ENCODE assay signal across 8 cellular contexts in the genomic region with DNA sequence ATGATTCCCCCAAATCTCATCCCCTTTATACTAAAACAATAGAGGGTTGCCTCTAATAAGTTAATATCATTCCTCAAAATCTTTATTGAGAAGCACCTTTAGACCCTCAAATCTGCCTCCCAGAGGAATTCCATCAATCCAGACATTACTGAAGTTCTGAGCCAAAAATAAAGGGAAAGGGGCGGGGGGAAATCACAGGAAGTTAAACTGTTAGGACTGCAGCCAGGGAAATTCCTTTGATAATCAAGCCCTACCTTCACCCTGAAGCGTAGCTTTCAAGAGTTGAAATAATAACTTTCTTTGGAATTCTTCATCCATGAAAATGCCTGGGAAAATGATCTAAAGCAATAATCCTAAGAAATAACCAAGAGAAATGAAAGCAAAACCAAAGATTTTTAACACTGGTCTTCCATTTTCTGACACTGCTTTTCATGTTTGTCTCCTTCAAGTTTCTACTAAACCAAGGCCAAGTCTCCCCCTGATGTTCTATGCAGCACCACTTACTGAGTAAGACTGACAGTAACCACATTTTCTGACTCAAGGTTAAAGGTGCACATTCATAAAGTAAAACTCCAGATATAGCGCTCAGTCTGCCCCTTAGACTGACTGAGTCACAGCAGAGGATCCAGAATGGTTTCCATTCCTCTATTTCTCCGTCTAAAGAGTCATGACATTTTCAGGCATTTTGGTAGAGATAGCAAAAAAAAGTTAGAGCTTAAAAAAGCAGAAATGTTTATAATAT.
DNase-seq lines count a peak whose midpoint lies in the region; ATAC-seq and TF ChIP-seq lines count a peak whose summit lies in the region.

No MANE protein-coding gene starts in this region.

- TF ChIP-seq CTCF in OCI-LY3 (IDR thresholded peaks at IDR 0.05; ENCODE audit: low read depth, low read length): no peak
- TF ChIP-seq CTCF in fibroblast of villous mesenchyme (IDR thresholded peaks at IDR 0.05; ENCODE audit: insufficient read depth, low read depth, low read length): no peak
- TF ChIP-seq CTCF in smooth muscle cell (IDR thresholded peaks at IDR 0.05; ENCODE audit: borderline replicate concordance, insufficient read depth, poor library complexity, severe bottlenecking): no peak
- no peak for TF ChIP-seq CTCF in WERI-Rb-1 (IDR thresholded peaks at IDR 0.05; ENCODE audit: low read depth, low read length)

- H3K4me2 ChIP-seq in OCI-LY3 (ENCODE audit: low read length) (peak overlapping the region; percentile 51), smooth muscle cell (peak overlapping the region; percentile 57)

- peaks cover 8% of the 10 kb centered on the region for H3F3A ChIP-seq in smooth muscle cell (ENCODE audit: low read depth)

- ATAC-seq in GM18520 (IDR thresholded peaks at IDR 0.05; ENCODE audit: unreplicated experiment): peak; percentile 94
- peak; percentile 92 for ATAC-seq in HG02642 (IDR thresholded peaks at IDR 0.05; ENCODE audit: poor library complexity, unreplicated experiment)

- H2AFZ ChIP-seq in OCI-LY3 (ENCODE audit: low read depth, low read length) (no peak overlapping the region), smooth muscle cell (ENCODE audit: low read depth) (no peak overlapping the region)

- peaks cover 98% of the 10 kb centered on the region for H4K20me1 ChIP-seq in OCI-LY3 (ENCODE audit: insufficient read depth, low read length)
- no peaks in the 10 kb centered on the region for H4K20me1 ChIP-seq in smooth muscle cell (ENCODE audit: low read depth)

- H3K4me1 ChIP-seq in OCI-LY3 (ENCODE audit: low read length) (peaks cover 75% of the 10 kb centered on the region), smooth muscle cell (ENCODE audit: low read depth) (peaks cover 23% of the 10 kb centered on the region)

- H3K27ac ChIP-seq in OCI-LY3 (ENCODE audit: low read length): peak overlapping the region; percentile 27
- peak overlapping the region; percentile 96 for H3K27ac ChIP-seq in smooth muscle cell (ENCODE audit: low read depth)
- no peak overlapping the region for H3K27ac ChIP-seq in WERI-Rb-1

- 0 out of 2 replicates have a peak overlapping the region, but pooled peaks have one; percentile 7 for H3K4me3 ChIP-seq in OCI-LY3 (ENCODE audit: low read length)
- peak overlapping the region; percentile 45 for H3K4me3 ChIP-seq in fibroblast of villous mesenchyme (ENCODE audit: low read depth, low read length)
- peak overlapping the region; percentile 5 for H3K4me3 ChIP-seq in smooth muscle cell
- H3K4me3 ChIP-seq in WERI-Rb-1 (ENCODE audit: low read depth, low read length): no peak overlapping the region

- H3K9me3 ChIP-seq in OCI-LY3 (ENCODE audit: insufficient read depth, low read length) (no peaks in the 10 kb centered on the region), smooth muscle cell (replicated peaks; ENCODE audit: low read depth) (no peaks in the 10 kb centered on the region), WERI-Rb-1 (ENCODE audit: severe bottlenecking) (no peaks in the 10 kb centered on the region)

- H3K9ac ChIP-seq in OCI-LY3 (ENCODE audit: low read length): no peak overlapping the region
- H3K9ac ChIP-seq in smooth muscle cell (ENCODE audit: low read depth): peak overlapping the region; percentile 68

- DNase-seq in fibroblast of villous mesenchyme (ENCODE audit: low read depth) (peak; percentile 70), smooth muscle cell (lab: John Stamatoyannopoulos, UW; ENCODE audit: unreplicated experiment) (no peak), NCI-H1105 treated with DMSO at 0.1 percent for 48 hours (lab: John Stamatoyannopoulos, UW) (no peak), WERI-Rb-1 (no peak)
- DNase-seq in stimulated activated CD4-positive, alpha-beta T cell treated with anti-CD3 and anti-CD28 coated beads, Interleukin-15, amount 100 ng/mL, for 24 hours: no peak

- H3K36me3 ChIP-seq in OCI-LY3 (replicated peaks; ENCODE audit: low read depth, low read length): peaks cover 75% of the 10 kb centered on the region
- H3K36me3 ChIP-seq in smooth muscle cell (ENCODE audit: low read depth): no peaks in the 10 kb centered on the region
- H3K36me3 ChIP-seq in WERI-Rb-1: no peaks in the 10 kb centered on the region

- H3K27me3 ChIP-seq in OCI-LY3 (ENCODE audit: low read depth, low read length): no peaks in the 10 kb centered on the region
- H3K27me3 ChIP-seq in smooth muscle cell (ENCODE audit: low read depth): no peaks in the 10 kb centered on the region
- H3K27me3 ChIP-seq in WERI-Rb-1 (ENCODE audit: insufficient read depth, low read depth, severe bottlenecking): no peaks in the 10 kb centered on the region

- 31% methylated on average over 4 of the region's 4 CpGs for WGBS in smooth muscle cell (ENCODE audit: low lambda C conversion rate)

- H3K79me2 ChIP-seq in OCI-LY3 (ENCODE audit: low read length) (peaks cover 100% of the 10 kb centered on the region), smooth muscle cell (ENCODE audit: low read depth) (peaks cover 73% of the 10 kb centered on the region)
